Comparison of ENCODE assay signal across 11 cellular contexts in the genomic region with DNA sequence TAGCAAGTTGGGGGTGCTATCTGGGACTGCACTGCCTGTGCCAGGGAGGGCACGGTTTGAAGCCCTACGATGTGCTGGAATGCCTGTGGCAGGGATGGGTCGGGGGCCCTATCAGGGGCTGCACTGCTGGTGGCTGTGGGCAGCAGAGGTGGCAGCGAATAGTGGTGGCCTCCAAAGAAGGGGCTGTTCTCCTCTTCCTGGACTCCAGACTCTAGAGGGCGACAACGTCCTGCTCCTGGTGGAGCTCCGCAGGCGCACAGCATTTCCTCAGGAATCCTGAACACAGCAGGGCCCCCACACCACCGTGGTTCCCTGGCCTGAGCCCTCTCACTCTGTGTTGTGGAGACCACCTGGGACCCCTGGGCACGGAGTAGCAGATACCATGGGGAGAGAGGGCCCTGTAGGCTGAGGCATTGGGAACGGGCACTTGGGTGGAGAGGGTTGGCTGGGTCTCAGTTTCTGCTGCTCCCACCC.
A peak's percentile ranks its signal among the peaks of the same experiment; 100 is the strongest.
DNase-seq lines count a peak whose midpoint lies in the region; ATAC-seq and TF ChIP-seq lines count a peak whose summit lies in the region.
"Had no signal": no experiment of that assay in that cellular context is flagged by ENCODE, and none has a peak within 500 bp of the region (broad histone marks: within the 10 kb centered on the region; RNA-seq: fewer than 3 reads in every experiment).

No MANE protein-coding gene starts in this region.

- H3K27me3 ChIP-seq in left ventricle myocardium inferior (ENCODE audit: low read depth): no peaks in the 10 kb centered on the region
- H3K27me3 ChIP-seq: neural progenitor cell had no signal

- DNase-seq in Right ventricle myocardium superior: no peak
- no peak for DNase-seq in cardiac septum (ENCODE audit: low spot score)
- DNase-seq in SHP77 (lab: John Stamatoyannopoulos, UW): peak; percentile 57 to 68
- DNase-seq in left ventricle myocardium inferior: no peak
- DNase-seq in coronary artery (ENCODE audit: low spot score): no peak
- DNase-seq in globus pallidus (ENCODE audit: low spot score): no peak
- DNase-seq in activated CD4-positive, CD25-positive, alpha-beta regulatory T cell treated with anti-CD3 and anti-CD28 coated beads, Interleukin-2, amount 50 U/mL, for 72 hours: no peak
- DNase-seq: effector CD4-positive, alpha-beta T cell; NCI-H1694 had no signal

- no peak overlapping the region for H3K4me3 ChIP-seq in left ventricle myocardium inferior
- H3K4me3 ChIP-seq in coronary artery: no peak overlapping the region
- H3K4me3 ChIP-seq: neural progenitor cell had no signal

- peak; percentile 58 for ATAC-seq in Right ventricle myocardium superior (ENCODE audit: poor library complexity)
- no peak for ATAC-seq in GM19328 (IDR thresholded peaks at IDR 0.05; ENCODE audit: unreplicated experiment)

- H3K36me3 ChIP-seq in left ventricle myocardium inferior: no peaks in the 10 kb centered on the region
- H3K36me3 ChIP-seq: neural progenitor cell had no signal

- H3K27ac ChIP-seq in left ventricle myocardium inferior (replicated peaks) (no peak overlapping the region), coronary artery (no peak overlapping the region)
- H3K27ac ChIP-seq: neural progenitor cell had no signal

- TF ChIP-seq CTCF in left ventricle myocardium inferior (IDR thresholded peaks at IDR 0.05; ENCODE audit: borderline replicate concordance): peak; percentile 45
- TF ChIP-seq CTCF in coronary artery (IDR thresholded peaks at IDR 0.05): no peak

- no peaks in the 10 kb centered on the region for H3K4me1 ChIP-seq in left ventricle myocardium inferior
- H3K4me1 ChIP-seq: neural progenitor cell had no signal

- intact Hi-C loops in Right ventricle myocardium superior (cut with DNase I) (no loop called here), cardiac septum (cut with DNase I) (no loop called here), left ventricle myocardium inferior (cut with micrococcal nuclease) (no loop called here)

- peaks cover 17% of the 10 kb centered on the region for H3K9me3 ChIP-seq in left ventricle myocardium inferior (replicated peaks)

Comparison
In these comparisons a context has a peak if more than half of its experiments do, and no peak if none do; other contexts are left out.
1. DNase-seq: peak in SHP77 (2 of 2); none in Right ventricle myocardium superior (single experiment), cardiac septum (single experiment), left ventricle myocardium inferior (single experiment), coronary artery (single experiment), globus pallidus (single experiment) and activated CD4-positive, CD25-positive, alpha-beta regulatory T cell treated with anti-CD3 and anti-CD28 coated beads, Interleukin-2, amount 50 U/mL, for 72 hours (single experiment).